In genomic region chr2:29687121-29687520, GRCh38 we compare ENCODE assay signal across 26 cellular contexts.
"Had no signal": no experiment of that assay in that cellular context is flagged by ENCODE, and none has a peak within 500 bp of the region (broad histone marks: within the 10 kb centered on the region; RNA-seq: fewer than 3 reads in every experiment).

No MANE protein-coding gene starts in this region.

- DNase-seq: activated B cell treated with CpG ODN at 0.5 μM for 24 hours; activated CD4-positive, alpha-beta T cell treated with anti-CD3 and anti-CD28 coated beads for 48 hours; activated CD4-positive, alpha-beta T cell treated with anti-CD3 and anti-CD28 coated beads, Interleukin-2, amount 50 U/mL, for 1 hour; activated CD4-positive, alpha-beta T cell treated with anti-CD3 and anti-CD28 coated beads, Interleukin-2, amount 50 U/mL, for 48 hours; activated CD8-positive, alpha-beta memory T cell treated with anti-CD3 and anti-CD28 coated beads for 24 hours; activated CD8-positive, alpha-beta T cell treated with anti-CD3 and anti-CD28 coated beads for 36 hours; activated effector memory CD4-positive, alpha-beta T cell treated with anti-CD3 and anti-CD28 coated beads, Interleukin-2, amount 50 U/mL, for 16 hours; activated naive CD4-positive, alpha-beta T cell treated with anti-CD3 and anti-CD28 coated beads for 36 hours; activated naive CD8-positive, alpha-beta T cell treated with anti-CD3 and anti-CD28 coated beads for 36 hours; activated naive CD8-positive, alpha-beta T cell treated with anti-CD3 and anti-CD28 coated beads, Interleukin-2, amount 50 U/mL, for 24 hours; activated T-cell treated with anti-CD3 and anti-CD28 coated beads, Interleukin-2, amount 50 U/mL, for 4 hours; adrenal gland; aorta; body of pancreas; cortex of kidney; dermis blood vessel endothelial cell; effector CD4-positive, alpha-beta T cell; effector memory CD8-positive, alpha-beta T cell; erythroblast; foreskin keratinocyte; gastrocnemius medialis; heart right ventricle; T-helper 17 cell; T1000; WERI-Rb-1 had no signal

- H3K4me3 ChIP-seq: adrenal gland, body of pancreas, esophagus muscularis mucosa, gastrocnemius medialis, heart right ventricle had no signal

- H3K36me3 ChIP-seq: adrenal gland, esophagus muscularis mucosa, gastrocnemius medialis, heart right ventricle, WERI-Rb-1 had no signal

- H3K4me1 ChIP-seq: adrenal gland, esophagus muscularis mucosa, foreskin keratinocyte, gastrocnemius medialis, heart right ventricle had no signal

- H3K9me3 ChIP-seq: adrenal gland, body of pancreas, esophagus muscularis mucosa, gastrocnemius medialis had no signal

- H3K27ac ChIP-seq: adrenal gland, body of pancreas, esophagus muscularis mucosa, foreskin keratinocyte, gastrocnemius medialis, heart right ventricle, WERI-Rb-1 had no signal
